Comparison of ENCODE assay signal across 1 cellular context in the genomic region with DNA sequence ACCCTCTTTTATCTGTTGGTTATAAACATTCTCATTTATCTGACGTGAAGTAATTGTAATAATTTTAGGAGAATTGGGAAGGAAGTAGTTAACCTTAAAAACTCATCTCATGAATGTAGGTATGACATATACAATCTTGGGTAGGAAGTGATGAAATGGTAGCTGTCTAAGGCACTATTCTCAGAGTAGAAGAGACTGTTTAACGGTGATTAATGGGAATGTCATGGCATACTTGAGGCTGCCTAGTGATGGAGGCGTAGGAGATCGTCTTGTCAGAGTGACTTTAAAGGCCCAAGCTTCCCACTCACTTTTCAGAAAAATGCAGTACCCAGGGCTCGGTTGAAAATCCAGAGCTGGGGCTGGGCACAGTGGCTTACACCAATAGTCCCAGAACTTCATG.
A peak's percentile ranks its signal among the peaks of the same experiment; 100 is the strongest.
TF ChIP-seq lines count a peak whose summit lies in the region.

No MANE protein-coding gene starts in this region.

TF ChIP-seq in K562, 482 proteins besides CTCF, POLR2A, EP300 and RAD21 (continued from another document):
- TF ChIP-seq, protein P1, sequence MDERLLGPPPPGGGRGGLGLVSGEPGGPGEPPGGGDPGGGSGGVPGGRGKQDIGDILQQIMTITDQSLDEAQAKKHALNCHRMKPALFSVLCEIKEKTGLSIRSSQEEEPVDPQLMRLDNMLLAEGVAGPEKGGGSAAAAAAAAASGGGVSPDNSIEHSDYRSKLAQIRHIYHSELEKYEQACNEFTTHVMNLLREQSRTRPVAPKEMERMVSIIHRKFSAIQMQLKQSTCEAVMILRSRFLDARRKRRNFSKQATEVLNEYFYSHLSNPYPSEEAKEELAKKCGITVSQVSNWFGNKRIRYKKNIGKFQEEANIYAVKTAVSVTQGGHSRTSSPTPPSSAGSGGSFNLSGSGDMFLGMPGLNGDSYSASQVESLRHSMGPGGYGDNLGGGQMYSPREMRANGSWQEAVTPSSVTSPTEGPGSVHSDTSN (CRISPR knock-in tag; IDR thresholded peaks at IDR 0.05; ENCODE audit: low read depth): no peak
- TF ChIP-seq, protein P1 (tag; conservative IDR thresholded peaks at IDR 0.05; ENCODE audit: low read depth): peak; percentile 76
- TF ChIP-seq, protein P2, sequence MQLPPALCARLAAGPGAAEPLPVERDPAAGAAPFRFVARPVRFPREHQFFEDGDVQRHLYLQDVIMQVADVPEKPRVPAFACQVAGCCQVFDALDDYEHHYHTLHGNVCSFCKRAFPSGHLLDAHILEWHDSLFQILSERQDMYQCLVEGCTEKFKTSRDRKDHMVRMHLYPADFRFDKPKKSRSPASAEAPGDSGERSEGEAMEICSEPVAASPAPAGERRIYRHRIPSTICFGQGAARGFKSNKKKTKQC (CRISPR knock-in tag; IDR thresholded peaks at IDR 0.05): no peak
- no peak for TF ChIP-seq RUNX1 (IDR thresholded peaks at IDR 0.05; ENCODE audit: low read depth)
- TF ChIP-seq ILF3 (IDR thresholded peaks at IDR 0.05; ENCODE audit: borderline replicate concordance): no peak
- peak; percentile 68 for TF ChIP-seq MEIS2 (IDR thresholded peaks at IDR 0.05; ENCODE audit: partially characterized antibody)
- TF ChIP-seq ZNF561 (CRISPR knock-in tag; conservative IDR thresholded peaks at IDR 0.05): no peak
- TF ChIP-seq HNRNPLL (IDR thresholded peaks at IDR 0.05; ENCODE audit: low read depth, low read length, poor library complexity, severe bottlenecking): no peak
- TF ChIP-seq ZKSCAN3 (CRISPR knock-in tag; IDR thresholded peaks at IDR 0.05): no peak
